Comparison of ENCODE assay signal across 8 cellular contexts in the genomic region with DNA sequence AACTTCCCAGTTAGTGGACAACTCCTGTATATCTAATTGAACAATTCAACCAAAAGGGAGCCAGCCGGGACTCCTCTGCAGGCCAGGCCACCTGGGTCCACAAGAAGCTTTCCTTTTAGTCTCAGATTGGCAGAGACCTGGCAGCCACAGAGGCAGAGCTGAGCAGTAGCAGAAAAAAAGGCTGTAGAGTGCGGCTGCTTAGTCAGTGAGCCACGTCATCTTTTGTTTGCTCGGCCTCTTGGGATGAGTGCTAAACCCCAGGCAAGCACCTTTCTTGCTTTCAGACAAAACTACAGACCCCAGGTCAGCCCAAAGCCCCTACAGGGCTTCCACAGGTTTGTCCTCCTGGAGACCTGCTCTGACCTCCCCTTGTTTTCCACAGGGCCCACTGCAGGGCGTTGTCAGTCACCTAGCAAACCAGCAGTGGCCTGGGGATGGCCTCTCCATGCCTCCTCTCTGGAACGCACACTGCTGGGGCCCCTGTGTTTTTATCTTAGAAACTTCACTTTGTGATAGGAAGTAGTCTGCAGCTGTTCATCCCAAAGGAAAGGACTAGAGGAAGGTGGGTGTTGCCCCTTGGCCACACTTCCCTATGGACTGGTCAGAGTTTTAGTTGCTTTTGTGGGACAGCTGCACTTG. TPM values are rescaled to one million over a fixed set of nuclear protein-coding genes. Genes with fewer than 3 reads are reported as not detected.
A peak's percentile ranks its signal among the peaks of the same experiment; 100 is the strongest.
DNase-seq lines count a peak whose midpoint lies in the region; ATAC-seq and TF ChIP-seq lines count a peak whose summit lies in the region.

No MANE protein-coding gene starts in this region.

- H3K4me1 ChIP-seq in colonic mucosa: no peaks in the 10 kb centered on the region

- H3K36me3 ChIP-seq in colonic mucosa: no peaks in the 10 kb centered on the region

- no peak overlapping the region for H3K4me3 ChIP-seq in colonic mucosa

- peak overlapping the region; percentile 25 for H3K4me3 Mint-ChIP-seq in mesothelial cell of epicardium
- H3K4me3 Mint-ChIP-seq in activated CD8-positive, alpha-beta T cell treated with anti-CD3 and anti-CD28 coated beads for 36 hours: no peak overlapping the region

- H3K9ac ChIP-seq in colonic mucosa (ENCODE audit: low read depth in 2 of 2, low read length in 2 of 2): no peak overlapping the region

- peaks cover 81% of the 10 kb centered on the region for H3K4me1 Mint-ChIP-seq in mesothelial cell of epicardium
- no peaks in the 10 kb centered on the region for H3K4me1 Mint-ChIP-seq in activated CD8-positive, alpha-beta T cell treated with anti-CD3 and anti-CD28 coated beads for 36 hours (ENCODE audit: low read depth)

- peak overlapping the region; percentile 27 for H3K27ac ChIP-seq in colonic mucosa

- CTCF ChIA-PET in activated CD8-positive, alpha-beta T cell treated with anti-CD3 and anti-CD28 coated beads for 36 hours (lab: Charles Lee): interaction anchor here (1.3 to 1.7 kb wide), 2 partner anchors 69 to 71 kb away, joined by 3 read pairs; no protein-coding TSS in a partner anchor

- intact Hi-C loops in colonic mucosa (cut with DNase I): no loop called here
- intact Hi-C loops in activated CD8-positive, alpha-beta T cell treated with anti-CD3 and anti-CD28 coated beads for 36 hours (cut with micrococcal nuclease): no loop called here

- peak; percentile 73 for DNase-seq in AG08395 (ENCODE audit: low spot score)
- peak; percentile 70 for DNase-seq in NCI-H2107 treated with DMSO at 0.1 percent for 48 hours (lab: John Stamatoyannopoulos, UW; ENCODE audit: unreplicated experiment)
- DNase-seq in colonic mucosa: no peak
- no peak for DNase-seq in mesothelial cell of epicardium (ENCODE audit: low spot score in 2 of 2, unreplicated experiment in 2 of 2)
- DNase-seq in activated CD8-positive, alpha-beta T cell treated with anti-CD3 and anti-CD28 coated beads for 36 hours: no peak

- H3K9me3 ChIP-seq in colonic mucosa: no peaks in the 10 kb centered on the region

- no peaks in the 10 kb centered on the region for H3K27me3 ChIP-seq in colonic mucosa

- POLR2A ChIA-PET in activated CD8-positive, alpha-beta T cell treated with anti-CD3 and anti-CD28 coated beads for 36 hours (lab: Charles Lee): interaction anchor here (1.1 kb wide), 1 partner anchor 19 kb away, joined by 4 read pairs; no protein-coding TSS in a partner anchor

- no peak for ATAC-seq in HG03342 (IDR thresholded peaks at IDR 0.05; ENCODE audit: unreplicated experiment)
- ATAC-seq in GM21619 (IDR thresholded peaks at IDR 0.05; ENCODE audit: unreplicated experiment): no peak
- ATAC-seq in HG03039 (IDR thresholded peaks at IDR 0.05; ENCODE audit: unreplicated experiment): no peak
- ATAC-seq in activated CD8-positive, alpha-beta T cell treated with anti-CD3 and anti-CD28 coated beads for 36 hours: no peak

- H3K36me3 Mint-ChIP-seq in mesothelial cell of epicardium: peaks cover 11% of the 10 kb centered on the region
- no peaks in the 10 kb centered on the region for H3K36me3 Mint-ChIP-seq in activated CD8-positive, alpha-beta T cell treated with anti-CD3 and anti-CD28 coated beads for 36 hours (ENCODE audit: low read depth)

- H3K27me3 Mint-ChIP-seq in mesothelial cell of epicardium (ENCODE audit: low read depth): no peaks in the 10 kb centered on the region
- H3K27me3 Mint-ChIP-seq in activated CD8-positive, alpha-beta T cell treated with anti-CD3 and anti-CD28 coated beads for 36 hours: no peaks in the 10 kb centered on the region

- no peak for TF ChIP-seq CTCF in colonic mucosa (IDR thresholded peaks at IDR 0.05)
- TF ChIP-seq CTCF in mesothelial cell of epicardium (IDR thresholded peaks at IDR 0.05; ENCODE audit: unreplicated experiment): no peak
- TF ChIP-seq CTCF in activated CD8-positive, alpha-beta T cell treated with anti-CD3 and anti-CD28 coated beads for 36 hours (IDR thresholded peaks at IDR 0.05): no peak

- peak overlapping the region; percentile 99 for H3K27ac Mint-ChIP-seq in mesothelial cell of epicardium
- H3K27ac Mint-ChIP-seq in activated CD8-positive, alpha-beta T cell treated with anti-CD3 and anti-CD28 coated beads for 36 hours: no peak overlapping the region

- no peaks in the 10 kb centered on the region for H3K9me3 Mint-ChIP-seq in mesothelial cell of epicardium
- H3K9me3 Mint-ChIP-seq in activated CD8-positive, alpha-beta T cell treated with anti-CD3 and anti-CD28 coated beads for 36 hours: no peaks in the 10 kb centered on the region

RNA-seq across cellular contexts. Expression of a gene that starts 49.9 kb away (rescaled TPM):
- total RNA-seq in colonic mucosa (10 to 100 TPM; 17.4 to 24.0 TPM), mesothelial cell of epicardium (33.7 to 35.5 TPM (median 35.4 TPM) in 3 replicates)
- total RNA-seq in activated CD8-positive, alpha-beta T cell treated with anti-CD3 and anti-CD28 coated beads for 36 hours: 1 to 10 TPM; 2.8 to 3.2 TPM

Comparison
In these comparisons a context has a peak if more than half of its experiments do, and no peak if none do; other contexts are left out.
1. DNase-seq: peak in AG08395 (single experiment) and NCI-H2107 treated with DMSO at 0.1 percent for 48 hours (single experiment); none in colonic mucosa (single experiment), mesothelial cell of epicardium (0 of 2) and activated CD8-positive, alpha-beta T cell treated with anti-CD3 and anti-CD28 coated beads for 36 hours (single experiment).